In the genomic region with DNA sequence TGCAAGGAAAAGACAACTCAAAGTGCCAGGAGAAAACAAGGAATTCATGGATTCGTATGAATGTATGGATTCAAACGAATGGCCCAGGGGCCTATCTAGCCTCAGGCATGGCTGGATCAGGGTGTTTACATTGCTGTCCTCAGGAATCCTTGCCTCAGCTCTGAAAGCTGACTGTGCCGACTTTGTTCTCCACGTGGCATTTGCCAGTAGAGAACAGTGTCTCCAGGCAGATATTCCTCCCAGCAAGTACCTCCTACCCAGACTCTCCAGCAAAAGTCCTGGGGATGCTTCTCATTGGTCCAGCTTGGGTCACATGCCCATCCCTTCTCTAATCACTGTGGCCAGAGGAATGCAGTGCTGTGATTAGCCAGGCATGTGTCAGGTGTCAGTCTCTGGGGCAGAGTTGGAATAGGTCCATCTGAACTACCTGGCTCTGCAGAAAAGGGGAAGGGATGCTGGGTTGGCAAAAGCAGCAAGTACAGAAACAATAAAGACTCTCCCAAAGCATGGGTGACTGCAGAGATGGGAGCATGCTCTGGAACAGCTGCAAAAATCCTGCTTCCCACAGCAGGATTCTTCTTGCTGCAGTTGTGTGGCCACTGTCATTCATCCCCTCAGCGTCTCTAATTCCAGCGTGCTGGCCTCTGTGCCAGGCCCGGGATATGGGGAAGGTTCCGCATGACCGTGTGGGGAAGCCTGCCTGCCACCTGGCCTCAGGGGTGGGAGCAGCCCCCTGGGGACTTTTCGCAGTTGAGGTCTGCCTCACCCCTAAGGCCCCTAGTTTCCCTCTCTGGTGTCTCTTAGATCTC, we compare ENCODE assay signal across 1 cellular context.
TF ChIP-seq lines count a peak whose summit lies in the region.

No MANE protein-coding gene starts in this region.

TF ChIP-seq in HepG2, 621 proteins besides CTCF, POLR2A, EP300 and RAD21 (continued from another document and continues in another):
- TF ChIP-seq, protein P1, sequence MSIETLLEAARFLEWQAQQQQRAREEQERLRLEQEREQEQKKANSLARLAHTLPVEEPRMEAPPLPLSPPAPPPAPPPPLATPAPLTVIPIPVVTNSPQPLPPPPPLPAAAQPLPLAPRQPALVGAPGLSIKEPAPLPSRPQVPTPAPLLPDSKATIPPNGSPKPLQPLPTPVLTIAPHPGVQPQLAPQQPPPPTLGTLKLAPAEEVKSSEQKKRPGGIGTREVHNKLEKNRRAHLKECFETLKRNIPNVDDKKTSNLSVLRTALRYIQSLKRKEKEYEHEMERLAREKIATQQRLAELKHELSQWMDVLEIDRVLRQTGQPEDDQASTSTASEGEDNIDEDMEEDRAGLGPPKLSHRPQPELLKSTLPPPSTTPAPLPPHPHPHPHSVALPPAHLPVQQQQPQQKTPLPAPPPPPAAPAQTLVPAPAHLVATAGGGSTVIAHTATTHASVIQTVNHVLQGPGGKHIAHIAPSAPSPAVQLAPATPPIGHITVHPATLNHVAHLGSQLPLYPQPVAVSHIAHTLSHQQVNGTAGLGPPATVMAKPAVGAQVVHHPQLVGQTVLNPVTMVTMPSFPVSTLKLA (IDR thresholded peaks at IDR 0.05): peak; percentile 68
- TF ChIP-seq NFYC (CRISPR knock-in tag; IDR thresholded peaks at IDR 0.05) (peak; percentile 91), HMG20B (CRISPR knock-in tag; conservative IDR thresholded peaks at IDR 0.05) (0 out of 2 replicates have a peak, but pooled peaks have one; percentile 16), NFATC3 (CRISPR knock-in tag; IDR thresholded peaks at IDR 0.05) (no peak), HDAC1 (CRISPR knock-in tag; IDR thresholded peaks at IDR 0.05) (peak; percentile 38), HOXD1 (CRISPR knock-in tag; IDR thresholded peaks at IDR 0.05) (peak; percentile 47; the same call in 1 of the 2 replicates), ZNF296 (CRISPR knock-in tag; conservative IDR thresholded peaks at IDR 0.05) (no peak), DMAP1 (CRISPR knock-in tag; IDR thresholded peaks at IDR 0.05) (peak; percentile 81), ZMYM4 (CRISPR knock-in tag; IDR thresholded peaks at IDR 0.05) (peak; percentile 63), ZNF292 (CRISPR knock-in tag; IDR thresholded peaks at IDR 0.05; ENCODE audit: borderline replicate concordance, low read depth) (no peak), RFXAP (CRISPR knock-in tag; IDR thresholded peaks at IDR 0.05; ENCODE audit: borderline replicate concordance) (peak; percentile 99), TGIF2 (CRISPR knock-in tag; IDR thresholded peaks at IDR 0.05) (peak; percentile 72), ZNF263 (CRISPR knock-in tag; IDR thresholded peaks at IDR 0.05) (peak; percentile 54; the same call in 1 of the 2 replicates), SP2 (CRISPR knock-in tag; IDR thresholded peaks at IDR 0.05) (no peak), ZNF672 (CRISPR knock-in tag; IDR thresholded peaks at IDR 0.05) (no peak), NFKB2 (CRISPR knock-in tag; IDR thresholded peaks at IDR 0.05; ENCODE audit: borderline replicate concordance) (peak; percentile 66; the same call in 1 of the 2 replicates), ELF3 (CRISPR knock-in tag; IDR thresholded peaks at IDR 0.05) (0 out of 2 replicates have a peak, but pooled peaks have one; percentile 2), POLR2G (IDR thresholded peaks at IDR 0.05; ENCODE audit: low read depth, low read length) (0 out of 2 replicates have a peak, but pooled peaks have one; percentile 32), MIXL1 (CRISPR knock-in tag; IDR thresholded peaks at IDR 0.05) (0 out of 2 replicates have a peak, but pooled peaks have one; percentile 49), ELF1 (CRISPR knock-in tag; IDR thresholded peaks at IDR 0.05) (no peak), ZNF549 (CRISPR knock-in tag; IDR thresholded peaks at IDR 0.05) (no peak), NCOA5 (CRISPR knock-in tag; IDR thresholded peaks at IDR 0.05) (no peak), PHF20 (CRISPR knock-in tag; IDR thresholded peaks at IDR 0.05) (peak; percentile 19; the same call in 1 of the 2 replicates), FOXA1 (IDR thresholded peaks at IDR 0.05) (no peak), FOXA1 (CRISPR knock-in tag; IDR thresholded peaks at IDR 0.05) (peak; percentile 82), SAP130 (CRISPR knock-in tag; IDR thresholded peaks at IDR 0.05; ENCODE audit: low read depth) (peak; percentile 76), KAT8 (CRISPR knock-in tag; IDR thresholded peaks at IDR 0.05) (peak; percentile 39), XRCC5 (optimal IDR thresholded peaks at IDR 0.05; ENCODE audit: low read length) (no peak), CREB1 (IDR thresholded peaks at IDR 0.05) (no peak), CREB1 (CRISPR knock-in tag; IDR thresholded peaks at IDR 0.05) (peak; percentile 54; the same call in 1 of the 2 replicates), TBX3 (IDR thresholded peaks at IDR 0.05; ENCODE audit: borderline replicate concordance) (no peak), ZNF143 (CRISPR knock-in tag; IDR thresholded peaks at IDR 0.05) (peak; percentile 43; the same call in 1 of the 2 replicates), JUNB (CRISPR knock-in tag; IDR thresholded peaks at IDR 0.05; ENCODE audit: borderline replicate concordance) (no peak), SPEN (CRISPR knock-in tag; IDR thresholded peaks at IDR 0.05; ENCODE audit: low read depth) (peak; percentile 51; the same call in 1 of the 2 replicates), ZNF431 (CRISPR knock-in tag; IDR thresholded peaks at IDR 0.05; ENCODE audit: borderline replicate concordance, low read depth) (0 out of 2 replicates have a peak, but pooled peaks have one; percentile 10)
- TF ChIP-seq, protein P2, sequence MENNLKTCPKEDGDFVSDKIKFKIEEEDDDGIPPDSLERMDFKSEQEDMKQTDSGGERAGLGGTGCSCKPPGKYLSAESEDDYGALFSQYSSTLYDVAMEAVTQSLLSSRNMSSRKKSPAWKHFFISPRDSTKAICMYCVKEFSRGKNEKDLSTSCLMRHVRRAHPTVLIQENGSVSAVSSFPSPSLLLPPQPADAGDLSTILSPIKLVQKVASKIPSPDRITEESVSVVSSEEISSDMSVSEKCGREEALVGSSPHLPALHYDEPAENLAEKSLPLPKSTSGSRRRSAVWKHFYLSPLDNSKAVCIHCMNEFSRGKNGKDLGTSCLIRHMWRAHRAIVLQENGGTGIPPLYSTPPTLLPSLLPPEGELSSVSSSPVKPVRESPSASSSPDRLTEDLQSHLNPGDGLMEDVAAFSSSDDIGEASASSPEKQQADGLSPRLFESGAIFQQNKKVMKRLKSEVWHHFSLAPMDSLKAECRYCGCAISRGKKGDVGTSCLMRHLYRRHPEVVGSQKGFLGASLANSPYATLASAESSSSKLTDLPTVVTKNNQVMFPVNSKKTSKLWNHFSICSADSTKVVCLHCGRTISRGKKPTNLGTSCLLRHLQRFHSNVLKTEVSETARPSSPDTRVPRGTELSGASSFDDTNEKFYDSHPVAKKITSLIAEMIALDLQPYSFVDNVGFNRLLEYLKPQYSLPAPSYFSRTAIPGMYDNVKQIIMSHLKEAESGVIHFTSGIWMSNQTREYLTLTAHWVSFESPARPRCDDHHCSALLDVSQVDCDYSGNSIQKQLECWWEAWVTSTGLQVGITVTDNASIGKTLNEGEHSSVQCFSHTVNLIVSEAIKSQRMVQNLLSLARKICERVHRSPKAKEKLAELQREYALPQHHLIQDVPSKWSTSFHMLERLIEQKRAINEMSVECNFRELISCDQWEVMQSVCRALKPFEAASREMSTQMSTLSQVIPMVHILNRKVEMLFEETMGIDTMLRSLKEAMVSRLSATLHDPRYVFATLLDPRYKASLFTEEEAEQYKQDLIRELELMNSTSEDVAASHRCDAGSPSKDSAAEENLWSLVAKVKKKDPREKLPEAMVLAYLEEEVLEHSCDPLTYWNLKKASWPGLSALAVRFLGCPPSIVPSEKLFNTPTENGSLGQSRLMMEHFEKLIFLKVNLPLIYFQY (CRISPR knock-in tag; IDR thresholded peaks at IDR 0.05; ENCODE audit: borderline replicate concordance): 0 out of 2 replicates have a peak, but pooled peaks have one; percentile 17
- TF ChIP-seq, protein P3, sequence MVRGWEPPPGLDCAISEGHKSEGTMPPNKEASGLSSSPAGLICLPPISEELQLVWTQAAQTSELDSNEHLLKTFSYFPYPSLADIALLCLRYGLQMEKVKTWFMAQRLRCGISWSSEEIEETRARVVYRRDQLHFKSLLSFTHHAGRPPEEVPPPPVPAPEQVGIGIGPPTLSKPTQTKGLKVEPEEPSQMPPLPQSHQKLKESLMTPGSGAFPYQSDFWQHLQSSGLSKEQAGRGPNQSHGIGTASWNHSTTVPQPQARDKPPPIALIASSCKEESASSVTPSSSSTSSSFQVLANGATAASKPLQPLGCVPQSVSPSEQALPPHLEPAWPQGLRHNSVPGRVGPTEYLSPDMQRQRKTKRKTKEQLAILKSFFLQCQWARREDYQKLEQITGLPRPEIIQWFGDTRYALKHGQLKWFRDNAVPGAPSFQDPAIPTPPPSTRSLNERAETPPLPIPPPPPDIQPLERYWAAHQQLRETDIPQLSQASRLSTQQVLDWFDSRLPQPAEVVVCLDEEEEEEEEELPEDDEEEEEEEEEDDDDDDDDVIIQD (CRISPR knock-in tag; IDR thresholded peaks at IDR 0.05; ENCODE audit: low read depth): 0 out of 2 replicates have a peak, but pooled peaks have one; percentile 8
- TF ChIP-seq, protein P4, sequence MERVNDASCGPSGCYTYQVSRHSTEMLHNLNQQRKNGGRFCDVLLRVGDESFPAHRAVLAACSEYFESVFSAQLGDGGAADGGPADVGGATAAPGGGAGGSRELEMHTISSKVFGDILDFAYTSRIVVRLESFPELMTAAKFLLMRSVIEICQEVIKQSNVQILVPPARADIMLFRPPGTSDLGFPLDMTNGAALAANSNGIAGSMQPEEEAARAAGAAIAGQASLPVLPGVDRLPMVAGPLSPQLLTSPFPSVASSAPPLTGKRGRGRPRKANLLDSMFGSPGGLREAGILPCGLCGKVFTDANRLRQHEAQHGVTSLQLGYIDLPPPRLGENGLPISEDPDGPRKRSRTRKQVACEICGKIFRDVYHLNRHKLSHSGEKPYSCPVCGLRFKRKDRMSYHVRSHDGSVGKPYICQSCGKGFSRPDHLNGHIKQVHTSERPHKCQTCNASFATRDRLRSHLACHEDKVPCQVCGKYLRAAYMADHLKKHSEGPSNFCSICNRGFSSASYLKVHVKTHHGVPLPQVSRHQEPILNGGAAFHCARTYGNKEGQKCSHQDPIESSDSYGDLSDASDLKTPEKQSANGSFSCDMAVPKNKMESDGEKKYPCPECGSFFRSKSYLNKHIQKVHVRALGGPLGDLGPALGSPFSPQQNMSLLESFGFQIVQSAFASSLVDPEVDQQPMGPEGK (CRISPR knock-in tag; IDR thresholded peaks at IDR 0.05): no peak
- TF ChIP-seq, protein P5, sequence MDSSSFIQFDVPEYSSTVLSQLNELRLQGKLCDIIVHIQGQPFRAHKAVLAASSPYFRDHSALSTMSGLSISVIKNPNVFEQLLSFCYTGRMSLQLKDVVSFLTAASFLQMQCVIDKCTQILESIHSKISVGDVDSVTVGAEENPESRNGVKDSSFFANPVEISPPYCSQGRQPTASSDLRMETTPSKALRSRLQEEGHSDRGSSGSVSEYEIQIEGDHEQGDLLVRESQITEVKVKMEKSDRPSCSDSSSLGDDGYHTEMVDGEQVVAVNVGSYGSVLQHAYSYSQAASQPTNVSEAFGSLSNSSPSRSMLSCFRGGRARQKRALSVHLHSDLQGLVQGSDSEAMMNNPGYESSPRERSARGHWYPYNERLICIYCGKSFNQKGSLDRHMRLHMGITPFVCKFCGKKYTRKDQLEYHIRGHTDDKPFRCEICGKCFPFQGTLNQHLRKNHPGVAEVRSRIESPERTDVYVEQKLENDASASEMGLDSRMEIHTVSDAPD (CRISPR knock-in tag; IDR thresholded peaks at IDR 0.05): 0 out of 2 replicates have a peak, but pooled peaks have one; percentile 52
- TF ChIP-seq, protein P6, sequence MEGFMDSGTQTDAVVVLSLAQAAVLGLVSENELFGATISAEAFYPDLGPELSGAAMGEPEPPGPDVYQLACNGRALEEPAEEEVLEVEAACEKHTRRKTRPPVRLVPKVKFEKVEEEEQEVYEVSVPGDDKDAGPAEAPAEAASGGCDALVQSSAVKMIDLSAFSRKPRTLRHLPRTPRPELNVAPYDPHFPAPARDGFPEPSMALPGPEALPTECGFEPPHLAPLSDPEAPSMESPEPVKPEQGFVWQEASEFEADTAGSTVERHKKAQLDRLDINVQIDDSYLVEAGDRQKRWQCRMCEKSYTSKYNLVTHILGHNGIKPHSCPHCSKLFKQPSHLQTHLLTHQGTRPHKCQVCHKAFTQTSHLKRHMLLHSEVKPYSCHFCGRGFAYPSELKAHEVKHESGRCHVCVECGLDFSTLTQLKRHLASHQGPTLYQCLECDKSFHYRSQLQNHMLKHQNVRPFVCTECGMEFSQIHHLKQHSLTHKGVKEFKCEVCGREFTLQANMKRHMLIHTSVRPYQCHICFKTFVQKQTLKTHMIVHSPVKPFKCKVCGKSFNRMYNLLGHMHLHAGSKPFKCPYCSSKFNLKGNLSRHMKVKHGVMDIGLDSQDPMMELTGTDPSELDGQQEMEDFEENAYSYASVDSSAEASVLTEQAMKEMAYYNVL (CRISPR knock-in tag; IDR thresholded peaks at IDR 0.05; ENCODE audit: borderline replicate concordance): no peak
- TF ChIP-seq, protein P7, sequence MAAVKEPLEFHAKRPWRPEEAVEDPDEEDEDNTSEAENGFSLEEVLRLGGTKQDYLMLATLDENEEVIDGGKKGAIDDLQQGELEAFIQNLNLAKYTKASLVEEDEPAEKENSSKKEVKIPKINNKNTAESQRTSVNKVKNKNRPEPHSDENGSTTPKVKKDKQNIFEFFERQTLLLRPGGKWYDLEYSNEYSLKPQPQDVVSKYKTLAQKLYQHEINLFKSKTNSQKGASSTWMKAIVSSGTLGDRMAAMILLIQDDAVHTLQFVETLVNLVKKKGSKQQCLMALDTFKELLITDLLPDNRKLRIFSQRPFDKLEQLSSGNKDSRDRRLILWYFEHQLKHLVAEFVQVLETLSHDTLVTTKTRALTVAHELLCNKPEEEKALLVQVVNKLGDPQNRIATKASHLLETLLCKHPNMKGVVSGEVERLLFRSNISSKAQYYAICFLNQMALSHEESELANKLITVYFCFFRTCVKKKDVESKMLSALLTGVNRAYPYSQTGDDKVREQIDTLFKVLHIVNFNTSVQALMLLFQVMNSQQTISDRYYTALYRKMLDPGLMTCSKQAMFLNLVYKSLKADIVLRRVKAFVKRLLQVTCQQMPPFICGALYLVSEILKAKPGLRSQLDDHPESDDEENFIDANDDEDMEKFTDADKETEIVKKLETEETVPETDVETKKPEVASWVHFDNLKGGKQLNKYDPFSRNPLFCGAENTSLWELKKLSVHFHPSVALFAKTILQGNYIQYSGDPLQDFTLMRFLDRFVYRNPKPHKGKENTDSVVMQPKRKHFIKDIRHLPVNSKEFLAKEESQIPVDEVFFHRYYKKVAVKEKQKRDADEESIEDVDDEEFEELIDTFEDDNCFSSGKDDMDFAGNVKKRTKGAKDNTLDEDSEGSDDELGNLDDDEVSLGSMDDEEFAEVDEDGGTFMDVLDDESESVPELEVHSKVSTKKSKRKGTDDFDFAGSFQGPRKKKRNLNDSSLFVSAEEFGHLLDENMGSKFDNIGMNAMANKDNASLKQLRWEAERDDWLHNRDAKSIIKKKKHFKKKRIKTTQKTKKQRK (IDR thresholded peaks at IDR 0.05; ENCODE audit: low read length): no peak
- TF ChIP-seq, protein P8, sequence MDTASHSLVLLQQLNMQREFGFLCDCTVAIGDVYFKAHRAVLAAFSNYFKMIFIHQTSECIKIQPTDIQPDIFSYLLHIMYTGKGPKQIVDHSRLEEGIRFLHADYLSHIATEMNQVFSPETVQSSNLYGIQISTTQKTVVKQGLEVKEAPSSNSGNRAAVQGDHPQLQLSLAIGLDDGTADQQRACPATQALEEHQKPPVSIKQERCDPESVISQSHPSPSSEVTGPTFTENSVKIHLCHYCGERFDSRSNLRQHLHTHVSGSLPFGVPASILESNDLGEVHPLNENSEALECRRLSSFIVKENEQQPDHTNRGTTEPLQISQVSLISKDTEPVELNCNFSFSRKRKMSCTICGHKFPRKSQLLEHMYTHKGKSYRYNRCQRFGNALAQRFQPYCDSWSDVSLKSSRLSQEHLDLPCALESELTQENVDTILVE (CRISPR knock-in tag; IDR thresholded peaks at IDR 0.05): 0 out of 2 replicates have a peak, but pooled peaks have one; percentile 21
